Comparison of ENCODE assay signal across 25 cellular contexts in the genomic region with DNA sequence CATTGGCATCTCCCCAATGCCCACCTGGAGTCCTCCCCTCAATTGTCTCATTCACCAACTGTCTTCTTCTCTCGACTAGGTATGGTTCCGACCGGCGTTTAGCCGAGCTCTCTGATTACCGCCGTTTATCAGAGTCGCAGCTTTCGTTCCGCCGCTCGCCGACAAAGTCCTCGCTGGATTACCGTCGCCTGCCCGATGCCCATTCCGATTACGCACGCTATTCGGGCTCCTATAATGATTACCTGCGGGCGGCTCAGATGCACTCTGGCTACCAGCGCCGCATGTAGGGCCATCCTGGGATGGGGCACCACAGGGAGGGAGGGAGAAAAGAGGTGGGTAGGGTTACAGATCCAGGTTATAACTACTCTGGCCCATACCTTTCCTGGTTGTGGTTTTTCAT.
"Had no signal": no experiment of that assay in that cellular context is flagged by ENCODE, and none has a peak within 500 bp of the region (broad histone marks: within the 10 kb centered on the region; RNA-seq: fewer than 3 reads in every experiment).

No MANE protein-coding gene starts in this region.

- ATAC-seq: activated CD4-positive, alpha-beta T cell treated with anti-CD3 and anti-CD28 coated beads for 36 hours; activated CD8-positive, alpha-beta T cell treated with anti-CD3 and anti-CD28 coated beads for 36 hours had no signal

- H3K27me3 ChIP-seq: MG63 had no signal

- H3K9me3 ChIP-seq: MG63 had no signal

- H3K4me2 ChIP-seq: KMS-11 had no signal

- H3K9me3 Mint-ChIP-seq: activated CD8-positive, alpha-beta T cell treated with anti-CD3 and anti-CD28 coated beads for 36 hours; activated T-helper 1 cell treated with anti-CD3 and anti-CD28 coated beads, Interleukin-12 subunit alpha, Interleukin-12 subunit beta, Interleukin-2, Interleukin-4 antibody, amounts not matched to agents 30 ng/mL and 10 ng/mL and 1 ng/mL, durations not matched to agents 14 hours and 24 hours and 36 hours; T-cell had no signal

- H3K4me3 Mint-ChIP-seq: activated CD4-positive, alpha-beta T cell treated with anti-CD3 and anti-CD28 coated beads for 36 hours; activated CD8-positive, alpha-beta T cell treated with anti-CD3 and anti-CD28 coated beads for 36 hours; activated naive CD8-positive, alpha-beta T cell; activated T-helper 1 cell treated with anti-CD3 and anti-CD28 coated beads, Interleukin-12 subunit alpha, Interleukin-12 subunit beta, Interleukin-2, Interleukin-4 antibody, amounts not matched to agents 30 ng/mL and 10 ng/mL and 1 ng/mL, durations not matched to agents 14 hours and 24 hours and 36 hours had no signal

- H3K27me3 Mint-ChIP-seq: activated CD4-positive, alpha-beta T cell treated with anti-CD3 and anti-CD28 coated beads for 36 hours; activated CD8-positive, alpha-beta T cell treated with anti-CD3 and anti-CD28 coated beads for 36 hours; activated naive CD8-positive, alpha-beta T cell; T-cell had no signal

- DNase-seq: activated CD4-positive, alpha-beta T cell treated with anti-CD3 and anti-CD28 coated beads for 36 hours; activated CD4-positive, alpha-beta T cell treated with anti-CD3 and anti-CD28 coated beads, Interleukin-2, amount 50 U/mL, for 1 hour; activated CD8-positive, alpha-beta memory T cell treated with anti-CD3 and anti-CD28 coated beads, Interleukin-2, amount 50 U/mL, for 4 hours; activated CD8-positive, alpha-beta T cell treated with anti-CD3 and anti-CD28 coated beads for 36 hours; activated effector memory CD4-positive, alpha-beta T cell treated with Interleukin-2 at 50 U/mL for 16 hours; activated naive CD4-positive, alpha-beta T cell treated with Interleukin-2 at 50 U/mL for 16 hours; activated T-cell treated with anti-CD3 and anti-CD28 coated beads, Interleukin-2, amount 50 U/mL, for 1 hour; IMR-90; MG63; NCI-H1092 treated with DMSO at 0.1 percent for 48 hours; NCI-H1417 treated with DMSO at 0.1 percent for 48 hours; NCI-H1694; NCI-H2029; NCI-H2107; NCI-H2171 treated with DMSO at 0.1 percent for 48 hours; NCI-H226; NCI-H526; NCI-H82; RPMI8226; T-cell had no signal

- H3K9ac ChIP-seq: KMS-11 had no signal

- H3K27ac Mint-ChIP-seq: activated CD4-positive, alpha-beta T cell treated with anti-CD3 and anti-CD28 coated beads for 36 hours; activated CD8-positive, alpha-beta T cell treated with anti-CD3 and anti-CD28 coated beads for 36 hours; activated naive CD8-positive, alpha-beta T cell; activated T-helper 1 cell treated with anti-CD3 and anti-CD28 coated beads, Interleukin-12 subunit alpha, Interleukin-12 subunit beta, Interleukin-2, Interleukin-4 antibody, amounts not matched to agents 30 ng/mL and 10 ng/mL and 1 ng/mL, durations not matched to agents 14 hours and 24 hours and 36 hours; T-cell had no signal

- H3K27ac ChIP-seq: KMS-11, SK-N-MC, VCaP had no signal

- H3K4me3 ChIP-seq: MG63, SK-N-MC had no signal
